ENCODE assay signal across 8 cellular contexts in the genomic region with DNA sequence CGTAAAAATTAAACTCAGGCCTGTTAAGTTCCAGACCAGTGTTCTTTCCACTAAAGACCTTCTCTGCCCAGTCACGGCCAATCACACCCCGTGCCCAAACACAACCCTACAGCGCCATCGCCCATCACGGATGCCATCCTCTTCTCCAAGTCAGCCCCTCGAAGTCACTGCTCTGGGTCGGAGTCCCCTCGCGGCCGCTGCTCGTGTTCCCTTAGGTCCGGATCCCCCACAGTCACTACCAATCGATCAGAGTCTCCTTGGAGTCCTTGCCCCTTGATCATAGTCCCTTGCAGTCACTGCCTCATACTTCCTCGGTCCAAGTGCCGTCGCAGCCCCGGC. TPM values are rescaled to one million over a fixed set of nuclear protein-coding genes. Genes with fewer than 3 reads are reported as not detected.
A peak's percentile ranks its signal among the peaks of the same experiment; 100 is the strongest.
DNase-seq lines count a peak whose midpoint lies in the region; ATAC-seq and TF ChIP-seq lines count a peak whose summit lies in the region.

No MANE protein-coding gene starts in this region.

- peak overlapping the region; percentile 89 for H3K9ac ChIP-seq in HUES6 (ENCODE audit: low read length)

- H3K4me3 Mint-ChIP-seq in activated CD8-positive, alpha-beta memory T cell treated with anti-CD3 and anti-CD28 coated beads, Interleukin-2, amount 10 ng/mL, durations not matched to agents 7 days and 5 days = peak overlapping the region; percentile 99
- H3K4me3 Mint-ChIP-seq in activated CD8-positive, alpha-beta T cell treated with anti-CD3 and anti-CD28 coated beads, Interleukin-2, amount 10 ng/mL, durations not matched to agents 7 days and 5 days = peak overlapping the region; percentile 93

- peak overlapping the region; percentile 93 for H3K4me3 ChIP-seq in HUES6 (ENCODE audit: low read depth, low read length)
- peak overlapping the region; percentile 100 for H3K4me3 ChIP-seq in fibroblast of the aortic adventitia (ENCODE audit: low read depth, low read length)
- H3K4me3 ChIP-seq in neutrophil (ENCODE audit: low read depth in 1 of 2, low read length in 1 of 2) = peak overlapping the region; percentile 90 to 98

- peaks cover 17% of the 10 kb centered on the region for H3K4me1 ChIP-seq in HUES6 (ENCODE audit: control insufficient read depth, insufficient read depth, low read length)
- peaks cover 34 to 43% of the 10 kb centered on the region in 2 experiments for H3K4me1 ChIP-seq in neutrophil (ENCODE audit: control insufficient read depth in 1 of 2, insufficient read depth in 1 of 2, low read depth in 1 of 2, low read length in 1 of 2)

- peak; percentile 52 for ATAC-seq in activated CD8-positive, alpha-beta memory T cell treated with anti-CD3 and anti-CD28 coated beads, Interleukin-2, amount 10 ng/mL, durations not matched to agents 7 days and 5 days
- peak; percentile 50 for ATAC-seq in activated CD8-positive, alpha-beta T cell treated with anti-CD3 and anti-CD28 coated beads, Interleukin-2, amount 10 ng/mL, durations not matched to agents 7 days and 5 days

- H3K9me3 ChIP-seq in HUES6 (ENCODE audit: control insufficient read depth, insufficient read depth, low read depth, low read length) (no peaks in the 10 kb centered on the region), neutrophil (no peaks in the 10 kb centered on the region)

- peak; percentile 66 for DNase-seq in activated CD8-positive, alpha-beta memory T cell treated with anti-CD3 and anti-CD28 coated beads, Interleukin-2, amount 10 ng/mL, durations not matched to agents 7 days and 5 days
- no peak for DNase-seq in activated CD8-positive, alpha-beta memory T cell treated with anti-CD3 and anti-CD28 coated beads for 24 hours
- DNase-seq in activated CD8-positive, alpha-beta T cell treated with anti-CD3 and anti-CD28 coated beads, Interleukin-2, amount 10 ng/mL, durations not matched to agents 7 days and 5 days = peak; percentile 51
- peak; percentile 39 for DNase-seq in fibroblast of the aortic adventitia (ENCODE audit: low read depth)
- no peak for DNase-seq in NCI-H2171 (lab: John Stamatoyannopoulos, UW)
- no peak for DNase-seq in HK-2 (ENCODE audit: unreplicated experiment)

- POLR2A ChIA-PET in activated CD8-positive, alpha-beta T cell treated with anti-CD3 and anti-CD28 coated beads, Interleukin-2, amount 10 ng/mL, durations not matched to agents 7 days and 5 days (lab: Charles Lee) = no interaction called here

- H3K36me3 Mint-ChIP-seq in activated CD8-positive, alpha-beta memory T cell treated with anti-CD3 and anti-CD28 coated beads, Interleukin-2, amount 10 ng/mL, durations not matched to agents 7 days and 5 days = peaks cover 9% of the 10 kb centered on the region
- H3K36me3 Mint-ChIP-seq in activated CD8-positive, alpha-beta T cell treated with anti-CD3 and anti-CD28 coated beads, Interleukin-2, amount 10 ng/mL, durations not matched to agents 7 days and 5 days (ENCODE audit: low read depth) = peaks cover 26% of the 10 kb centered on the region

- H3K27ac ChIP-seq in HUES6 (ENCODE audit: low read depth, low read length) (no peak overlapping the region), neutrophil (peak overlapping the region; percentile 97)

- TF ChIP-seq CTCF in fibroblast of the aortic adventitia (IDR thresholded peaks at IDR 0.05; ENCODE audit: insufficient read depth, low read length) (no peak), neutrophil (IDR thresholded peaks at IDR 0.05) (no peak)

- H3K9me3 Mint-ChIP-seq in activated CD8-positive, alpha-beta memory T cell treated with anti-CD3 and anti-CD28 coated beads, Interleukin-2, amount 10 ng/mL, durations not matched to agents 7 days and 5 days (ENCODE audit: low read depth) = no peaks in the 10 kb centered on the region
- no peaks in the 10 kb centered on the region for H3K9me3 Mint-ChIP-seq in activated CD8-positive, alpha-beta T cell treated with anti-CD3 and anti-CD28 coated beads, Interleukin-2, amount 10 ng/mL, durations not matched to agents 7 days and 5 days (ENCODE audit: insufficient read depth)

- H3K27me3 ChIP-seq in HUES6 (ENCODE audit: control insufficient read depth, insufficient read depth, low read length) (no peaks in the 10 kb centered on the region), neutrophil (no peaks in the 10 kb centered on the region)

- H3K36me3 ChIP-seq in HUES6 (ENCODE audit: control insufficient read depth, insufficient read depth, low read length) (no peaks in the 10 kb centered on the region), neutrophil (peaks cover 2% of the 10 kb centered on the region)

- peak overlapping the region; percentile 94 for H3K27ac Mint-ChIP-seq in activated CD8-positive, alpha-beta memory T cell treated with anti-CD3 and anti-CD28 coated beads, Interleukin-2, amount 10 ng/mL, durations not matched to agents 7 days and 5 days
- H3K27ac Mint-ChIP-seq in activated CD8-positive, alpha-beta T cell treated with anti-CD3 and anti-CD28 coated beads, Interleukin-2, amount 10 ng/mL, durations not matched to agents 7 days and 5 days = peak overlapping the region; percentile 98

- H3K4me1 Mint-ChIP-seq in activated CD8-positive, alpha-beta memory T cell treated with anti-CD3 and anti-CD28 coated beads, Interleukin-2, amount 10 ng/mL, durations not matched to agents 7 days and 5 days = peaks cover 38% of the 10 kb centered on the region
- H3K4me1 Mint-ChIP-seq in activated CD8-positive, alpha-beta T cell treated with anti-CD3 and anti-CD28 coated beads, Interleukin-2, amount 10 ng/mL, durations not matched to agents 7 days and 5 days (ENCODE audit: low read depth) = peaks cover 40% of the 10 kb centered on the region

- CTCF ChIA-PET in activated CD8-positive, alpha-beta memory T cell treated with anti-CD3 and anti-CD28 coated beads, Interleukin-2, amount 10 ng/mL, durations not matched to agents 7 days and 5 days (lab: Charles Lee) = interaction anchor here (1.0 kb wide), 1 partner anchor 8 kb away, joined by 3 read pairs; no protein-coding TSS in a partner anchor
- CTCF ChIA-PET in activated CD8-positive, alpha-beta T cell treated with anti-CD3 and anti-CD28 coated beads, Interleukin-2, amount 10 ng/mL, durations not matched to agents 7 days and 5 days (lab: Charles Lee) = interaction anchor here (1.0 kb wide), 1 partner anchor 52 kb away, joined by 3 read pairs; no protein-coding TSS in a partner anchor

- no peaks in the 10 kb centered on the region for H3K27me3 Mint-ChIP-seq in activated CD8-positive, alpha-beta memory T cell treated with anti-CD3 and anti-CD28 coated beads, Interleukin-2, amount 10 ng/mL, durations not matched to agents 7 days and 5 days
- H3K27me3 Mint-ChIP-seq in activated CD8-positive, alpha-beta T cell treated with anti-CD3 and anti-CD28 coated beads, Interleukin-2, amount 10 ng/mL, durations not matched to agents 7 days and 5 days (ENCODE audit: low read depth) = no peaks in the 10 kb centered on the region

RNA-seq across cellular contexts. Expression of gene PCYT1A, which starts 0.5 kb away (rescaled TPM):
- total RNA-seq in activated CD8-positive, alpha-beta memory T cell treated with anti-CD3 and anti-CD28 coated beads, Interleukin-2, amount 10 ng/mL, durations not matched to agents 7 days and 5 days = 10 to 100 TPM; 57.7 to 61.6 TPM
- total RNA-seq in activated CD8-positive, alpha-beta T cell treated with anti-CD3 and anti-CD28 coated beads, Interleukin-2, amount 10 ng/mL, durations not matched to agents 7 days and 5 days = 10 to 100 TPM; 53.2 to 57.3 TPM
- total RNA-seq in fibroblast of the aortic adventitia (ENCODE audit: low replicate concordance) = 76.7 and 80.8 TPM in 2 replicates

RNA-seq across cellular contexts. Expression of gene DYNLT2B, which starts 31.0 kb away (rescaled TPM):
- 10 to 100 TPM; 13.9 to 19.9 TPM for total RNA-seq in activated CD8-positive, alpha-beta memory T cell treated with anti-CD3 and anti-CD28 coated beads, Interleukin-2, amount 10 ng/mL, durations not matched to agents 7 days and 5 days
- 10 to 100 TPM; 12.0 to 21.1 TPM for total RNA-seq in activated CD8-positive, alpha-beta T cell treated with anti-CD3 and anti-CD28 coated beads, Interleukin-2, amount 10 ng/mL, durations not matched to agents 7 days and 5 days
- 16.0 and 22.1 TPM in 2 replicates for total RNA-seq in fibroblast of the aortic adventitia (ENCODE audit: low replicate concordance)

RNA-seq across cellular contexts. Expression of gene TM4SF19, which starts 51.2 kb away (rescaled TPM):
- total RNA-seq in activated CD8-positive, alpha-beta memory T cell treated with anti-CD3 and anti-CD28 coated beads, Interleukin-2, amount 10 ng/mL, durations not matched to agents 7 days and 5 days = not detected
- not detected for total RNA-seq in activated CD8-positive, alpha-beta T cell treated with anti-CD3 and anti-CD28 coated beads, Interleukin-2, amount 10 ng/mL, durations not matched to agents 7 days and 5 days
- not detected in 2 replicates for total RNA-seq in fibroblast of the aortic adventitia (ENCODE audit: low replicate concordance)

Comparison
In these comparisons a context has a peak if more than half of its experiments do, and no peak if none do; other contexts are left out.
1. DNase-seq: peak in activated CD8-positive, alpha-beta memory T cell treated with anti-CD3 and anti-CD28 coated beads, Interleukin-2, amount 10 ng/mL, durations not matched to agents 7 days and 5 days (single experiment), activated CD8-positive, alpha-beta T cell treated with anti-CD3 and anti-CD28 coated beads, Interleukin-2, amount 10 ng/mL, durations not matched to agents 7 days and 5 days (single experiment) and fibroblast of the aortic adventitia (single experiment); none in activated CD8-positive, alpha-beta memory T cell treated with anti-CD3 and anti-CD28 coated beads for 24 hours (single experiment), NCI-H2171 (single experiment) and HK-2 (single experiment).
2. Peak in every context shown above with its lines, with median percentiles within 50 percentile points of each other: H3K4me3 ChIP-seq.